26 cellular contexts compared by ENCODE assay signal in the genomic region with DNA sequence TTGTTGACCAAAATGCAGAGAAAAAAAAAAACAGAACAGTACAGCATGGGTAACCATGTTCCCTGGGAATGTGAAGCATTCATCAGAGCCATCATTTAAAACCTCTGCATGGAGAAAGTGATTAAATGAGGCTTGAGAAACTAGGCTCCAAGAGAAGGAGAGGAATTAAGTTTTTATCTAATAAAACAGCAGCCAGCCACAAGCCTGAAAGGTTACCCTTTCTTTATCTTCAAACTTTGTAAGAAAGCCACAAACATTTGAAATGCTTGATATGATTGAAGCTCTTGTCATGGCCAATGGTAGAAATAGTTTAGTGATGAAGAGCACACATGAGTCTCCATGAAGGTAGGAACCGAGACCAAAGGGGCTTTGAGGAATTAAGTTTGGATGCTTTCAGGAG.
"Had no signal": no experiment of that assay in that cellular context is flagged by ENCODE, and none has a peak within 500 bp of the region (broad histone marks: within the 10 kb centered on the region; RNA-seq: fewer than 3 reads in every experiment).

No MANE protein-coding gene starts in this region.

- H3K4me1 ChIP-seq: left ventricle myocardium inferior, neural progenitor cell, right atrium auricular region, right lobe of liver, stomach, testis, thyroid gland, transverse colon, upper lobe of right lung had no signal

- H3K4me1 Mint-ChIP-seq: naive B cell, natural killer cell, neural progenitor cell had no signal

- H3K4me2 ChIP-seq: neural progenitor cell had no signal

- H3K9me3 Mint-ChIP-seq: mesothelial cell of epicardium; naive B cell; natural killer cell; nephron progenitor cell; neural progenitor cell; stimulated activated naive B cell treated with anti-CD40 and anti-IgM and Interleukin-4, amounts not matched to agents 10 μg/mL and 1 μg/mL and 100 μg/mL, for 72 hours had no signal

- H3K9ac ChIP-seq: neural progenitor cell had no signal

- H3K36me3 ChIP-seq: left ventricle myocardium inferior, neural progenitor cell, ovary, right atrium auricular region, right lobe of liver, stomach, thyroid gland, transverse colon, upper lobe of right lung had no signal

- H3K27me3 ChIP-seq: neural progenitor cell, ovary, right atrium auricular region, right lobe of liver, stomach, testis, thyroid gland, transverse colon, upper lobe of right lung had no signal

- ATAC-seq: natural killer cell; right lobe of liver; stimulated activated naive B cell treated with anti-CD40 and anti-IgM and Interleukin-4, amounts not matched to agents 10 μg/mL and 1 μg/mL and 100 μg/mL, for 72 hours; stimulated activated naive CD8-positive, alpha-beta T cell treated with anti-CD3 and anti-CD28 coated beads, Interleukin-15, Interleukin-2, amounts not matched to agents 100 U/mL and 50 U/mL, for 24 hours; upper lobe of right lung had no signal

- H3K27ac ChIP-seq: left ventricle myocardium inferior, neural progenitor cell, ovary, right atrium auricular region, right lobe of liver, skin epidermis, stomach, testis, thyroid gland, transverse colon, upper lobe of right lung had no signal

- H3K27ac Mint-ChIP-seq: mesothelial cell of epicardium; naive B cell; natural killer cell; nephron progenitor cell; neural progenitor cell; progenitor cell of endocrine pancreas; stimulated activated naive B cell treated with anti-CD40 and anti-IgM and Interleukin-4, amounts not matched to agents 10 μg/mL and 1 μg/mL and 100 μg/mL, for 72 hours had no signal

- H3K4me3 ChIP-seq: left ventricle myocardium inferior, lung, neural progenitor cell, ovary, right atrium auricular region, right lobe of liver, skin epidermis, stomach, testis, thyroid gland, transverse colon, upper lobe of right lung had no signal

- DNase-seq: hippocampal formation; islet precursor cell; left ventricle myocardium inferior; mesendoderm; naive B cell; natural killer cell; nephron progenitor cell; ovary; right lobe of liver; stimulated activated CD4-positive, alpha-beta T cell treated with anti-CD3 and anti-CD28 coated beads, Interleukin-12 subunit alpha, Interleukin-12 subunit beta, amount 100 ng/mL, for 4 hours; stimulated activated CD4-positive, alpha-beta T cell treated with anti-CD3 and anti-CD28 coated beads, Interleukin-15, amount 100 ng/mL, for 24 hours; stimulated activated CD4-positive, alpha-beta T cell treated with anti-CD3 and anti-CD28 coated beads, Interleukin-2, amount 100 ng/mL, for 24 hours; stimulated activated CD4-positive, alpha-beta T cell treated with anti-CD3 and anti-CD28 coated beads, Interleukin-4, amount 100 ng/mL, for 1 hour; stimulated activated naive B cell treated with anti-CD40 and anti-IgM and Interleukin-4, amounts not matched to agents 10 μg/mL and 1 μg/mL and 100 μg/mL, for 72 hours; stimulated activated naive CD8-positive, alpha-beta T cell treated with anti-CD3 and anti-CD28 coated beads, Interleukin-15, Interleukin-2, amounts not matched to agents 100 U/mL and 50 U/mL, for 24 hours; stomach; testis; thyroid gland; transverse colon; upper lobe of right lung had no signal

- H3K9me3 ChIP-seq: left ventricle myocardium inferior, ovary, right atrium auricular region, right lobe of liver, stomach, testis, thyroid gland, transverse colon, upper lobe of right lung had no signal

- H3K4me3 Mint-ChIP-seq: mesothelial cell of epicardium; naive B cell; natural killer cell; nephron progenitor cell; neural progenitor cell; stimulated activated naive B cell treated with anti-CD40 and anti-IgM and Interleukin-4, amounts not matched to agents 10 μg/mL and 1 μg/mL and 100 μg/mL, for 72 hours had no signal

- H3K36me3 Mint-ChIP-seq: mesothelial cell of epicardium; naive B cell; natural killer cell; neural progenitor cell; stimulated activated naive B cell treated with anti-CD40 and anti-IgM and Interleukin-4, amounts not matched to agents 10 μg/mL and 1 μg/mL and 100 μg/mL, for 72 hours had no signal

- H2AFZ ChIP-seq: neural progenitor cell had no signal

- H3K27me3 Mint-ChIP-seq: naive B cell; progenitor cell of endocrine pancreas; stimulated activated naive B cell treated with anti-CD40 and anti-IgM and Interleukin-4, amounts not matched to agents 10 μg/mL and 1 μg/mL and 100 μg/mL, for 72 hours had no signal
